ENCODE assay signal across 8 cellular contexts in genomic region chr7:29113384-29114102, GRCh38. TPM values are rescaled to one million over a fixed set of nuclear protein-coding genes. Genes with fewer than 3 reads are reported as not detected.
DNase-seq lines count a peak whose midpoint lies in the region; ATAC-seq and TF ChIP-seq lines count a peak whose summit lies in the region.

No MANE protein-coding gene starts in this region.

- no peaks in the 10 kb centered on the region for H3K9me3 ChIP-seq in tibial nerve

- no peak overlapping the region for H3K27ac ChIP-seq in tibial nerve

- H3K4me1 Mint-ChIP-seq in activated T-cell treated with anti-CD3 and anti-CD28 coated beads, Interleukin-2, amount 50 U/mL, for 72 hours (ENCODE audit: low read depth) = peaks cover 14% of the 10 kb centered on the region

- ATAC-seq in activated T-cell treated with anti-CD3 and anti-CD28 coated beads, Interleukin-2, amount 50 U/mL, for 72 hours (replicated peaks in 1 of 2) = peak; percentile 54 to 58
- no peak for ATAC-seq in HG03097 (IDR thresholded peaks at IDR 0.05; ENCODE audit: low FRiP score, unreplicated experiment)

- H3K27me3 ChIP-seq in tibial nerve = peaks cover 0 to 4% of the 10 kb centered on the region in 2 donors

- peak in 1 of 5 experiments; percentile 10 for TF ChIP-seq CTCF in tibial nerve (IDR thresholded peaks at IDR 0.05)

- no peak for TF ChIP-seq POLR2A in tibial nerve (IDR thresholded peaks at IDR 0.05)

- H3K4me3 Mint-ChIP-seq in activated T-cell treated with anti-CD3 and anti-CD28 coated beads, Interleukin-2, amount 50 U/mL, for 72 hours = no peak overlapping the region

- no peaks in the 10 kb centered on the region for H3K36me3 Mint-ChIP-seq in activated T-cell treated with anti-CD3 and anti-CD28 coated beads, Interleukin-2, amount 50 U/mL, for 72 hours (ENCODE audit: insufficient read depth in 2 of 2)

- no peaks in the 10 kb centered on the region for H3K9me3 Mint-ChIP-seq in activated T-cell treated with anti-CD3 and anti-CD28 coated beads, Interleukin-2, amount 50 U/mL, for 72 hours

- TF ChIP-seq EP300 in tibial nerve (IDR thresholded peaks at IDR 0.05) = peak in 1 of 2 donors; percentile 25

- no peak for DNase-seq in activated T-cell treated with anti-CD3 and anti-CD28 coated beads, Interleukin-2, amount 50 U/mL, for 72 hours
- DNase-seq in activated T-cell treated with anti-CD3 and anti-CD28 coated beads for 4 hours (no peak), NCI-H69 (lab: John Stamatoyannopoulos, UW) (peak; percentile 75), dedifferentiated amniotic fluid mesenchymal stem cell (ENCODE audit: extremely low spot score) (peak; percentile 29), non-pigmented ciliary epithelial cell (ENCODE audit: low read depth) (peak; percentile 4), tibial nerve (ENCODE audit: low spot score in 2 of 2) (no peak)
- no peak for DNase-seq in stimulated activated CD4-positive, alpha-beta T cell treated with anti-CD3 and anti-CD28 coated beads, Interleukin-1b, Interleukin-23, amount 100 ng/mL, for 48 hours

- WGBS in tibial nerve, 2 donors = 37 to 41% methylated on average over 5 of the region's 5 CpGs

- H3K4me1 ChIP-seq in tibial nerve = peaks cover 0 to 25% (median 2%) of the 10 kb centered on the region in 4 donors

- no peak overlapping the region for H3K4me3 ChIP-seq in tibial nerve

- H3K27ac Mint-ChIP-seq in activated T-cell treated with anti-CD3 and anti-CD28 coated beads, Interleukin-2, amount 50 U/mL, for 72 hours = no peak overlapping the region

- H3K36me3 ChIP-seq in tibial nerve = no peaks in the 10 kb centered on the region

- peaks cover 35% of the 10 kb centered on the region for H3K27me3 Mint-ChIP-seq in activated T-cell treated with anti-CD3 and anti-CD28 coated beads, Interleukin-2, amount 50 U/mL, for 72 hours (ENCODE audit: low read depth)

RNA-seq across cellular contexts. Expression of gene CPVL, which starts 32.8 kb away (rescaled TPM):
- total RNA-seq in activated T-cell treated with anti-CD3 and anti-CD28 coated beads, Interleukin-2, amount 50 U/mL, for 72 hours = under 1 TPM in 1 of 2 donors, not detected in 1; 0.51 TPM
- total RNA-seq in tibial nerve = 10 to 100 TPM in 2 of 4 donors, 1 to 10 TPM in 2; 3.1 to 17.5 (median 11.5) TPM

Comparison
In these comparisons a context has a peak if more than half of its experiments do, and no peak if none do; other contexts are left out.
1. DNase-seq: peak in NCI-H69 (single experiment), dedifferentiated amniotic fluid mesenchymal stem cell (single experiment) and non-pigmented ciliary epithelial cell (single experiment); none in activated T-cell treated with anti-CD3 and anti-CD28 coated beads, Interleukin-2, amount 50 U/mL, for 72 hours (0 of 2), activated T-cell treated with anti-CD3 and anti-CD28 coated beads for 4 hours (single experiment), tibial nerve (0 of 2) and stimulated activated CD4-positive, alpha-beta T cell treated with anti-CD3 and anti-CD28 coated beads, Interleukin-1b, Interleukin-23, amount 100 ng/mL, for 48 hours (single experiment).